In the genomic region with DNA sequence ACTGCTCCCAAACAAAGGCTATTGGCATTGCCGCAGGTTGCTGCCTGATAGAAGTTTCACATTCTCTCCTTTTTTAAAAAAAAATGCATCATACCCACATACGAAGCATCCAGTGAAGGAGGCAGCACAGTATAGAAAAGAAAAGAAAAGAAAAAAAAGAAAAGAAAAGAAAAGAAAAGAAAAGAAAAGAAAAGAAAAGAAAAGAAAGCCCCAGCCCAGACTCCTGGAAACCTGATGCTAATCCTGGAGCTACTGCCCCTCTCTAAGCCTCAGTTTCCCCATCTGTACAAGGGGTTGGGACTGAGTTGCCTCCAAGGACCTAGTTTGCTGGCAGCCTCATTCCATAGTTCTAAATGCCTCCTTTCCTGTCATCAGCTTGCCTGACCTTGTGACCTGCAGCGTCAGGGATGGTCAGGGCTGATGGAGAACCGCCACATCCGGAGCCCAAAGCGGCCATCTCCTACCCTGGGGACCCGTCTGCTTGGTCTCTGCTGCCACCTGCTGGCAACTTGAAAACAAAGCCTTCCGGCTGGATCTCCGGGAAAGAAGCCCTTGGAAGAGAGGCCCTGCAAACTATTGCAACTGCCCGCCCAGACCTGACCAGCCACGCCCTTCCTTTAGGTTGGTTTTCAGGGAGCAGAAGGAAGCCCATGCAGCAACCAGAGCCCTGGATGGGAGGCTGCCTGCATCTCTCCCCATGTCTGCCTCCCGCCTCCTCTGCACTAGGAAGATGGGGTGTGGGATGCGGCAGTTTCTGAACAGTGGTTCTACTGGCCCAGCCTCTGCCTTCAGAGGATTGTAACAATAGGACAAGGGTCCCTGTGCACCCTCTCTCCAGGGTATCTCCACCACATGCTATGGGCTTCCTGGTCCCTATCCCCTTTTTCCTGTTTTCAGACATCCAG, we compare ENCODE assay signal across 8 cellular contexts. TPM values are rescaled to one million over a fixed set of nuclear protein-coding genes. Genes with fewer than 3 reads are reported as not detected.
DNase-seq lines count a peak whose midpoint lies in the region; ATAC-seq and TF ChIP-seq lines count a peak whose summit lies in the region.

No MANE protein-coding gene starts in this region.

- CTCF ChIA-PET in activated CD8-positive, alpha-beta T cell treated with anti-CD3 and anti-CD28 coated beads for 36 hours (lab: Charles Lee): interaction anchor here (0.6 to 4.1 kb wide), 6 partner anchors 9 to 905 kb away, joined by 3 to 21 read pairs (median 4); a partner anchor contains a TSS

- H3K36me3 Mint-ChIP-seq in H9 (ENCODE audit: insufficient read depth in 1 of 3, low read depth in 3 of 3) (no peaks in the 10 kb centered on the region), mesothelial cell of epicardium (no peaks in the 10 kb centered on the region)
- no peaks in the 10 kb centered on the region for H3K36me3 Mint-ChIP-seq in activated CD8-positive, alpha-beta T cell treated with anti-CD3 and anti-CD28 coated beads for 36 hours (ENCODE audit: low read depth)
- peaks cover 2% of the 10 kb centered on the region for H3K36me3 Mint-ChIP-seq in effector memory CD8-positive, alpha-beta T cell (ENCODE audit: insufficient read depth)

- no peaks in the 10 kb centered on the region for H3K9me3 ChIP-seq in H9 (ENCODE audit: control insufficient read depth, low read depth, low read length)

- H3K23me2 ChIP-seq in H9 (ENCODE audit: insufficient read length, low read depth, low read length, poor library complexity, severe bottlenecking): no peaks in the 10 kb centered on the region

- H2BK5ac ChIP-seq in H9 (ENCODE audit: insufficient read length, low read length): no peak overlapping the region

- H4K20me1 ChIP-seq in H9 (ENCODE audit: control insufficient read depth, insufficient read depth, insufficient read length): no peaks in the 10 kb centered on the region

- no peak overlapping the region for H4K91ac ChIP-seq in H9 (ENCODE audit: insufficient read length, low read depth, low read length)

- no CpG with 5 or more reads among the region's 13 CpGs for WGBS in H9 (ENCODE audit: extremely low coverage, insufficient read length, low lambda C conversion rate)

- H3K79me1 ChIP-seq in H9 (ENCODE audit: insufficient read depth, low read depth, low read length, poor library complexity, severe bottlenecking): no peaks in the 10 kb centered on the region

- no peak overlapping the region for H3K56ac ChIP-seq in H9 (ENCODE audit: insufficient read length, low read depth, low read length)

- DNase-seq in AML-193 (lab: John Stamatoyannopoulos, UW) (peak; percentile 35 to 46), H9 (peak; percentile 95), NCI-H82 treated with DMSO at 0.1 percent for 48 hours (lab: John Stamatoyannopoulos, UW; ENCODE audit: unreplicated experiment) (peak; percentile 64), mesothelial cell of epicardium (ENCODE audit: low spot score in 2 of 2, unreplicated experiment in 2 of 2) (peak; percentile 62 to 88)
- DNase-seq in activated CD8-positive, alpha-beta T cell treated with anti-CD3 and anti-CD28 coated beads for 36 hours: peak; percentile 81
- peak; percentile 57 to 62 (median 58) for DNase-seq in effector memory CD8-positive, alpha-beta T cell
- DNase-seq in stimulated activated CD8-positive, alpha-beta memory T cell treated with anti-CD3 and anti-CD28 coated beads, Interleukin-4, amount 100 ng/mL, for 1 hour (ENCODE audit: low read depth in 2 of 2, low spot score in 1 of 2): peak; percentile 30 to 60

- no peak overlapping the region for H2BK120ac ChIP-seq in H9 (ENCODE audit: low read depth, low read length, poor library complexity, severe bottlenecking)

- H3K9ac ChIP-seq in H9 (ENCODE audit: extremely low read depth, insufficient read length, low read length): no peak overlapping the region

- H3K27ac Mint-ChIP-seq in H9 (0 out of 7 replicates have a peak overlapping the region, but pooled peaks of 1 of the 3 experiments have one; percentile 18), mesothelial cell of epicardium (no peak overlapping the region)
- H3K27ac Mint-ChIP-seq in activated CD8-positive, alpha-beta T cell treated with anti-CD3 and anti-CD28 coated beads for 36 hours: no peak overlapping the region
- no peak overlapping the region for H3K27ac Mint-ChIP-seq in effector memory CD8-positive, alpha-beta T cell

- H4K5ac ChIP-seq in H9 (ENCODE audit: insufficient read length, low read depth, low read length): no peak overlapping the region

- H2BK12ac ChIP-seq in H9 (ENCODE audit: insufficient read length, low read depth, low read length): no peak overlapping the region

- H3K27me3 ChIP-seq in H9 (ENCODE audit: insufficient read depth, low read length): no peaks in the 10 kb centered on the region

- no peaks in the 10 kb centered on the region for H3K79me2 ChIP-seq in H9 (ENCODE audit: insufficient read depth, low read length)

- peaks cover 16 to 21% of the 10 kb centered on the region in 2 experiments for H3K4me1 Mint-ChIP-seq in H9
- H3K4me1 Mint-ChIP-seq in activated CD8-positive, alpha-beta T cell treated with anti-CD3 and anti-CD28 coated beads for 36 hours (ENCODE audit: low read depth): no peaks in the 10 kb centered on the region
- H3K4me1 Mint-ChIP-seq in effector memory CD8-positive, alpha-beta T cell (ENCODE audit: low read depth in 2 of 2): peaks cover 4 to 6% of the 10 kb centered on the region in 2 donors
- no peaks in the 10 kb centered on the region for H3K4me1 Mint-ChIP-seq in mesothelial cell of epicardium

- H2AFZ ChIP-seq in H9 (ENCODE audit: low read length): no peak overlapping the region

- no peak overlapping the region for H2BK20ac ChIP-seq in H9 (ENCODE audit: low read depth, low read length, poor library complexity, severe bottlenecking)

- no peak overlapping the region for H2AK5ac ChIP-seq in H9 (ENCODE audit: insufficient read length, low read length)

- no peaks in the 10 kb centered on the region for H3K9me3 Mint-ChIP-seq in H9
- no peaks in the 10 kb centered on the region for H3K9me3 Mint-ChIP-seq in activated CD8-positive, alpha-beta T cell treated with anti-CD3 and anti-CD28 coated beads for 36 hours
- H3K9me3 Mint-ChIP-seq in effector memory CD8-positive, alpha-beta T cell: no peaks in the 10 kb centered on the region
- H3K9me3 Mint-ChIP-seq in mesothelial cell of epicardium: no peaks in the 10 kb centered on the region

- TF ChIP-seq CTCF in H9 (conservative IDR thresholded peaks at IDR 0.05) (peak; percentile 92), mesothelial cell of epicardium (IDR thresholded peaks at IDR 0.05; ENCODE audit: unreplicated experiment) (peak; percentile 87)
- TF ChIP-seq CTCF in activated CD8-positive, alpha-beta T cell treated with anti-CD3 and anti-CD28 coated beads for 36 hours (IDR thresholded peaks at IDR 0.05): peak; percentile 85

- H3K4ac ChIP-seq in H9 (ENCODE audit: low read depth, low read length): no peak overlapping the region

- intact Hi-C loops in activated CD8-positive, alpha-beta T cell treated with anti-CD3 and anti-CD28 coated beads for 36 hours (cut with micrococcal nuclease): loop anchor here (5.0 kb wide), 1 partner anchor 830 kb away; no protein-coding TSS in a partner anchor

- POLR2A ChIA-PET in activated CD8-positive, alpha-beta T cell treated with anti-CD3 and anti-CD28 coated beads for 36 hours (lab: Charles Lee): no interaction called here

- H2BK15ac ChIP-seq in H9 (ENCODE audit: low read depth, low read length): no peak overlapping the region

- peaks cover 1% of the 10 kb centered on the region for H3K27me3 Mint-ChIP-seq in H9 (ENCODE audit: low read depth)
- peaks cover 8% of the 10 kb centered on the region for H3K27me3 Mint-ChIP-seq in activated CD8-positive, alpha-beta T cell treated with anti-CD3 and anti-CD28 coated beads for 36 hours
- H3K27me3 Mint-ChIP-seq in effector memory CD8-positive, alpha-beta T cell: peaks cover 13 to 62% of the 10 kb centered on the region in 2 donors
- H3K27me3 Mint-ChIP-seq in mesothelial cell of epicardium (ENCODE audit: low read depth): peaks cover 36% of the 10 kb centered on the region

- no peak overlapping the region for H3K4me2 ChIP-seq in H9 (ENCODE audit: insufficient read depth, insufficient read length, low read length)

- no peak overlapping the region for H3K4me3 Mint-ChIP-seq in H9
- no peak overlapping the region for H3K4me3 Mint-ChIP-seq in activated CD8-positive, alpha-beta T cell treated with anti-CD3 and anti-CD28 coated beads for 36 hours
- H3K4me3 Mint-ChIP-seq in effector memory CD8-positive, alpha-beta T cell: no peak overlapping the region
- H3K4me3 Mint-ChIP-seq in mesothelial cell of epicardium: no peak overlapping the region

- no peak overlapping the region for H3K23ac ChIP-seq in H9 (ENCODE audit: insufficient read length, low read depth, low read length)

- H4K8ac ChIP-seq in H9 (replicated peaks; ENCODE audit: insufficient read length, low read depth, low read length): no peak overlapping the region

- H3K4me1 ChIP-seq in H9 (ENCODE audit: insufficient read depth, low read length): no peaks in the 10 kb centered on the region

- H3T11ph ChIP-seq in H9 (ENCODE audit: low read length): no peak overlapping the region

- H3K18ac ChIP-seq in H9 (ENCODE audit: insufficient read length, low read depth, low read length): no peak overlapping the region

- no peak overlapping the region for H3K27ac ChIP-seq in H9 (ENCODE audit: insufficient read length, low read depth, low read length)

- H3K14ac ChIP-seq in H9 (ENCODE audit: insufficient read depth, low read length): no peak overlapping the region

- peak; percentile 73 for ATAC-seq in activated CD8-positive, alpha-beta T cell treated with anti-CD3 and anti-CD28 coated beads for 36 hours
- peak; percentile 75 for ATAC-seq in effector memory CD8-positive, alpha-beta T cell (replicated peaks)
- ATAC-seq in HG02870 (IDR thresholded peaks at IDR 0.05; ENCODE audit: unreplicated experiment): no peak

RNA-seq across cellular contexts. Expression of a gene that starts 13.0 kb away (rescaled TPM):
- total RNA-seq in H9 (2021): 0.24 and 0.57 TPM in 2 replicates
- not detected for total RNA-seq in activated CD8-positive, alpha-beta T cell treated with anti-CD3 and anti-CD28 coated beads for 36 hours
- total RNA-seq in mesothelial cell of epicardium: not detected in 3 replicates

RNA-seq across cellular contexts. Expression of a gene that starts 22.3 kb away (rescaled TPM):
- total RNA-seq in H9 (2021): 91.6 and 92.5 TPM in 2 replicates
- 1 to 10 TPM; 3.7 to 4.6 TPM for total RNA-seq in activated CD8-positive, alpha-beta T cell treated with anti-CD3 and anti-CD28 coated beads for 36 hours
- total RNA-seq in mesothelial cell of epicardium: 12.1 to 13.9 TPM (median 12.2 TPM) in 3 replicates

Comparison
In these comparisons a context has a peak if more than half of its experiments do, and no peak if none do; other contexts are left out.
1. DNase-seq: peak in every context shown above with its lines; median percentile 95 in H9; 81 in activated CD8-positive, alpha-beta T cell treated with anti-CD3 and anti-CD28 coated beads for 36 hours; 75 in mesothelial cell of epicardium; 64 in NCI-H82 treated with DMSO at 0.1 percent for 48 hours; 58 in effector memory CD8-positive, alpha-beta T cell; 45 in stimulated activated CD8-positive, alpha-beta memory T cell treated with anti-CD3 and anti-CD28 coated beads, Interleukin-4, amount 100 ng/mL, for 1 hour; 40 in AML-193.